Comparison of ENCODE assay signal across 1 cellular context in the genomic region with DNA sequence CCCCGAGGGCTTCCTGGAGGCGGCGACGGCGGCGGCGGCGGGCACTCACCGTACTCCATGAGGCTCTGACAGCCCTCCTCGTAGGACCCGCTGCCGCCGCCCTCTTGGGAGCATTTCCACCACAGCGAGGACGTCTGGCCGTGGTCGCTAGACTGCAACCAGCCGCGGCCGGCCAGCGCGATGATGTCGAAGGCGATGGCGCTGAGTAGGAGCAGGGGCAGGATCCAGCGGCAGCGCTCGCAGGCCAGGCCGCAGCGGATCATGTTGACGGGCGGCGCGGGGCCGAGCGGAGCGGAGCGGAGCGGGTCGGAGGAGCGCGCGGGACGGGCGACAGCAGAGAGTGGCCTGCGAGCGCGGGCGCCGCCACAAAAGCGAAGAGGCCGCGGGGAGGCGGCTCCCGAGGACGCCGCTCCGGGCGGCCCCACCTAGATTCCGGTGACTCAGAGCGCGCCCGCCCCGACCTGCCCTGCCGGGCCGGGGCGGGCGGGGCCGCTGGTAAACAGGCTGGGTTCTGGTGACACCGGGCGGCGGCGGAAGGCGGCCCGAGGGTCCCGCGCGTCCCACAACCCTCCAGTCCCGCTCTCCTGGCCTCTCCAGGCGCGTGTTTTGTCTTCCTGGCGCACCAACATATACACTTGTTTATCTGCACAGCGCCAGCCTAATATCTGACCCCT.
TF ChIP-seq lines count a peak whose summit lies in the region.

A gene (minus strand): TSS at position 342 of the 674 bp plus-strand sequence. CDS start 79 bp downstream, at position 263.

TF ChIP-seq in HepG2, 621 proteins besides CTCF, POLR2A, EP300 and RAD21 (continued from another document and continues in another):
- TF ChIP-seq, protein P1, sequence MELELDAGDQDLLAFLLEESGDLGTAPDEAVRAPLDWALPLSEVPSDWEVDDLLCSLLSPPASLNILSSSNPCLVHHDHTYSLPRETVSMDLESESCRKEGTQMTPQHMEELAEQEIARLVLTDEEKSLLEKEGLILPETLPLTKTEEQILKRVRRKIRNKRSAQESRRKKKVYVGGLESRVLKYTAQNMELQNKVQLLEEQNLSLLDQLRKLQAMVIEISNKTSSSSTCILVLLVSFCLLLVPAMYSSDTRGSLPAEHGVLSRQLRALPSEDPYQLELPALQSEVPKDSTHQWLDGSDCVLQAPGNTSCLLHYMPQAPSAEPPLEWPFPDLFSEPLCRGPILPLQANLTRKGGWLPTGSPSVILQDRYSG (CRISPR knock-in tag; IDR thresholded peaks at IDR 0.05) = no peak
- no peak for TF ChIP-seq PCBP1 (IDR thresholded peaks at IDR 0.05; ENCODE audit: borderline replicate concordance, low read depth, low read length)
- TF ChIP-seq ETV6 (CRISPR knock-in tag; conservative IDR thresholded peaks at IDR 0.05) = peak; percentile 74; the same call in 1 of the 2 replicates
- TF ChIP-seq ZNF75D (CRISPR knock-in tag; IDR thresholded peaks at IDR 0.05; ENCODE audit: borderline replicate concordance) = no peak; the same call in 1 of the 2 replicates
- TF ChIP-seq ZNF501 (CRISPR knock-in tag; IDR thresholded peaks at IDR 0.05) = peak; percentile 89
- no peak for TF ChIP-seq TCF12 (IDR thresholded peaks at IDR 0.05)
- peak; percentile 73 for TF ChIP-seq TCF12 (CRISPR knock-in tag; IDR thresholded peaks at IDR 0.05)
- TF ChIP-seq ZKSCAN1 (IDR thresholded peaks at IDR 0.05; ENCODE audit: low read length) = no peak
- no peak for TF ChIP-seq KLF9 (CRISPR knock-in tag; IDR thresholded peaks at IDR 0.05; ENCODE audit: low read depth)
- TF ChIP-seq ZNF232 (CRISPR knock-in tag; IDR thresholded peaks at IDR 0.05; ENCODE audit: borderline replicate concordance) = no peak; the same call in 1 of the 2 replicates
- TF ChIP-seq ZNF792 (CRISPR knock-in tag; IDR thresholded peaks at IDR 0.05) = no peak
- TF ChIP-seq ARNT (IDR thresholded peaks at IDR 0.05) = no peak
- peak; percentile 79; the same call in 1 of the 2 replicates for TF ChIP-seq HOXA9 (CRISPR knock-in tag; IDR thresholded peaks at IDR 0.05; ENCODE audit: borderline replicate concordance)
- 0 out of 2 replicates have a peak, but pooled peaks have one; percentile 68 for TF ChIP-seq ZNF850 (CRISPR knock-in tag; conservative IDR thresholded peaks at IDR 0.05)
- TF ChIP-seq, protein P2, sequence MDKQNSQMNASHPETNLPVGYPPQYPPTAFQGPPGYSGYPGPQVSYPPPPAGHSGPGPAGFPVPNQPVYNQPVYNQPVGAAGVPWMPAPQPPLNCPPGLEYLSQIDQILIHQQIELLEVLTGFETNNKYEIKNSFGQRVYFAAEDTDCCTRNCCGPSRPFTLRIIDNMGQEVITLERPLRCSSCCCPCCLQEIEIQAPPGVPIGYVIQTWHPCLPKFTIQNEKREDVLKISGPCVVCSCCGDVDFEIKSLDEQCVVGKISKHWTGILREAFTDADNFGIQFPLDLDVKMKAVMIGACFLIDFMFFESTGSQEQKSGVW (CRISPR knock-in tag; IDR thresholded peaks at IDR 0.05; ENCODE audit: borderline replicate concordance) = no peak
- TF ChIP-seq, protein P3, sequence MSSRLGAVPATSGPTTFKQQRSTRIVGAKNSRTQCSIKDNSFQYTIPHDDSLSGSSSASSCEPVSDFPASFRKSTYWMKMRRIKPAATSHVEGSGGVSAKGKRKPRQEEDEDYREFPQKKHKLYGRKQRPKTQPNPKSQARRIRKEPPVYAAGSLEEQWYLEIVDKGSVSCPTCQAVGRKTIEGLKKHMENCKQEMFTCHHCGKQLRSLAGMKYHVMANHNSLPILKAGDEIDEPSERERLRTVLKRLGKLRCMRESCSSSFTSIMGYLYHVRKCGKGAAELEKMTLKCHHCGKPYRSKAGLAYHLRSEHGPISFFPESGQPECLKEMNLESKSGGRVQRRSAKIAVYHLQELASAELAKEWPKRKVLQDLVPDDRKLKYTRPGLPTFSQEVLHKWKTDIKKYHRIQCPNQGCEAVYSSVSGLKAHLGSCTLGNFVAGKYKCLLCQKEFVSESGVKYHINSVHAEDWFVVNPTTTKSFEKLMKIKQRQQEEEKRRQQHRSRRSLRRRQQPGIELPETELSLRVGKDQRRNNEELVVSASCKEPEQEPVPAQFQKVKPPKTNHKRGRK (CRISPR knock-in tag; IDR thresholded peaks at IDR 0.05) = no peak; the same call in 1 of the 2 replicates
- TF ChIP-seq RFXANK (CRISPR knock-in tag; IDR thresholded peaks at IDR 0.05) = no peak
- TF ChIP-seq, protein P4, sequence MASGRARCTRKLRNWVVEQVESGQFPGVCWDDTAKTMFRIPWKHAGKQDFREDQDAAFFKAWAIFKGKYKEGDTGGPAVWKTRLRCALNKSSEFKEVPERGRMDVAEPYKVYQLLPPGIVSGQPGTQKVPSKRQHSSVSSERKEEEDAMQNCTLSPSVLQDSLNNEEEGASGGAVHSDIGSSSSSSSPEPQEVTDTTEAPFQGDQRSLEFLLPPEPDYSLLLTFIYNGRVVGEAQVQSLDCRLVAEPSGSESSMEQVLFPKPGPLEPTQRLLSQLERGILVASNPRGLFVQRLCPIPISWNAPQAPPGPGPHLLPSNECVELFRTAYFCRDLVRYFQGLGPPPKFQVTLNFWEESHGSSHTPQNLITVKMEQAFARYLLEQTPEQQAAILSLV (CRISPR knock-in tag; IDR thresholded peaks at IDR 0.05; ENCODE audit: borderline replicate concordance) = peak; percentile 91
- TF ChIP-seq ZNF292 (CRISPR knock-in tag; IDR thresholded peaks at IDR 0.05; ENCODE audit: borderline replicate concordance, low read depth) = no peak
- TF ChIP-seq POLR2AphosphoS2 (IDR thresholded peaks at IDR 0.05; ENCODE audit: low read depth, low read length) = no peak
- TF ChIP-seq RBM22 (optimal IDR thresholded peaks at IDR 0.05; ENCODE audit: low read length) = no peak
- TF ChIP-seq TEAD2 (CRISPR knock-in tag; IDR thresholded peaks at IDR 0.05) = no peak
- TF ChIP-seq, protein P5, sequence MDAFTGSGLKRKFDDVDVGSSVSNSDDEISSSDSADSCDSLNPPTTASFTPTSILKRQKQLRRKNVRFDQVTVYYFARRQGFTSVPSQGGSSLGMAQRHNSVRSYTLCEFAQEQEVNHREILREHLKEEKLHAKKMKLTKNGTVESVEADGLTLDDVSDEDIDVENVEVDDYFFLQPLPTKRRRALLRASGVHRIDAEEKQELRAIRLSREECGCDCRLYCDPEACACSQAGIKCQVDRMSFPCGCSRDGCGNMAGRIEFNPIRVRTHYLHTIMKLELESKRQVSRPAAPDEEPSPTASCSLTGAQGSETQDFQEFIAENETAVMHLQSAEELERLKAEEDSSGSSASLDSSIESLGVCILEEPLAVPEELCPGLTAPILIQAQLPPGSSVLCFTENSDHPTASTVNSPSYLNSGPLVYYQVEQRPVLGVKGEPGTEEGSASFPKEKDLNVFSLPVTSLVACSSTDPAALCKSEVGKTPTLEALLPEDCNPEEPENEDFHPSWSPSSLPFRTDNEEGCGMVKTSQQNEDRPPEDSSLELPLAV (CRISPR knock-in tag; conservative IDR thresholded peaks at IDR 0.05; ENCODE audit: low read depth) = peak; percentile 65; the same call in 1 of the 2 replicates
- TF ChIP-seq CBX2 (IDR thresholded peaks at IDR 0.05; ENCODE audit: low read depth, low read length) = no peak
- no peak for TF ChIP-seq CBX2 (CRISPR knock-in tag; IDR thresholded peaks at IDR 0.05; ENCODE audit: low read depth)
- no peak for TF ChIP-seq STAT5B (CRISPR knock-in tag; IDR thresholded peaks at IDR 0.05)
- TF ChIP-seq SIX1 (CRISPR knock-in tag; IDR thresholded peaks at IDR 0.05; ENCODE audit: borderline replicate concordance) = no peak
- TF ChIP-seq, protein P6, sequence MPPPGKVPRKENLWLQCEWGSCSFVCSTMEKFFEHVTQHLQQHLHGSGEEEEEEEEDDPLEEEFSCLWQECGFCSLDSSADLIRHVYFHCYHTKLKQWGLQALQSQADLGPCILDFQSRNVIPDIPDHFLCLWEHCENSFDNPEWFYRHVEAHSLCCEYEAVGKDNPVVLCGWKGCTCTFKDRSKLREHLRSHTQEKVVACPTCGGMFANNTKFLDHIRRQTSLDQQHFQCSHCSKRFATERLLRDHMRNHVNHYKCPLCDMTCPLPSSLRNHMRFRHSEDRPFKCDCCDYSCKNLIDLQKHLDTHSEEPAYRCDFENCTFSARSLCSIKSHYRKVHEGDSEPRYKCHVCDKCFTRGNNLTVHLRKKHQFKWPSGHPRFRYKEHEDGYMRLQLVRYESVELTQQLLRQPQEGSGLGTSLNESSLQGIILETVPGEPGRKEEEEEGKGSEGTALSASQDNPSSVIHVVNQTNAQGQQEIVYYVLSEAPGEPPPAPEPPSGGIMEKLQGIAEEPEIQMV (CRISPR knock-in tag; IDR thresholded peaks at IDR 0.05; ENCODE audit: low read depth) = no peak; the same call in 1 of the 2 replicates
- TF ChIP-seq KAT2B (IDR thresholded peaks at IDR 0.05; ENCODE audit: borderline replicate concordance, low read depth, low read length) = no peak
- TF ChIP-seq ZNF274 (CRISPR knock-in tag; IDR thresholded peaks at IDR 0.05) = peak; percentile 78; the same call in 1 of the 2 replicates
- TF ChIP-seq, protein P7, sequence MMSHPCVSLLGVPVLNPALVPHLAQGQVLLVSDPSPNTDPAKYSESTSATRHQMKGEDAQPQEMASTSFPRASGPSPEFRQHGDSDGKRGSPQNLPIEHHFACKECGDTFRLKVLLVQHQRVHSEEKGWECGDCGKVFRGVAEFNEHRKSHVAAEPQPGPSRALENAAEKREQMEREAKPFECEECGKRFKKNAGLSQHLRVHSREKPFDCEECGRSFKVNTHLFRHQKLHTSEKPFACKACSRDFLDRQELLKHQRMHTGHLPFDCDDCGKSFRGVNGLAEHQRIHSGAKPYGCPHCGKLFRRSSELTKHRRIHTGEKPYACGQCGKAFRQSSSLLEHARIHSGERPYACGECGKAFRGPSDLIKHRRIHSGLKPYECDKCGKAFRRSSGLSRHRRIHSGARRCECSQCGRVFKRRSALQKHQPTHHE (CRISPR knock-in tag; IDR thresholded peaks at IDR 0.05; ENCODE audit: borderline replicate concordance) = no peak
- TF ChIP-seq ZSCAN25 (CRISPR knock-in tag; IDR thresholded peaks at IDR 0.05) = peak; percentile 50; the same call in 1 of the 2 replicates
- TF ChIP-seq, protein P8, sequence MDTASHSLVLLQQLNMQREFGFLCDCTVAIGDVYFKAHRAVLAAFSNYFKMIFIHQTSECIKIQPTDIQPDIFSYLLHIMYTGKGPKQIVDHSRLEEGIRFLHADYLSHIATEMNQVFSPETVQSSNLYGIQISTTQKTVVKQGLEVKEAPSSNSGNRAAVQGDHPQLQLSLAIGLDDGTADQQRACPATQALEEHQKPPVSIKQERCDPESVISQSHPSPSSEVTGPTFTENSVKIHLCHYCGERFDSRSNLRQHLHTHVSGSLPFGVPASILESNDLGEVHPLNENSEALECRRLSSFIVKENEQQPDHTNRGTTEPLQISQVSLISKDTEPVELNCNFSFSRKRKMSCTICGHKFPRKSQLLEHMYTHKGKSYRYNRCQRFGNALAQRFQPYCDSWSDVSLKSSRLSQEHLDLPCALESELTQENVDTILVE (CRISPR knock-in tag; IDR thresholded peaks at IDR 0.05) = no peak
- no peak for TF ChIP-seq TEAD3 (CRISPR knock-in tag; optimal IDR thresholded peaks at IDR 0.05; ENCODE audit: borderline replicate concordance)
- 0 out of 2 replicates have a peak, but pooled peaks have one; percentile 50 for TF ChIP-seq ZZZ3 (CRISPR knock-in tag; IDR thresholded peaks at IDR 0.05; ENCODE audit: borderline replicate concordance)
- no peak; the same call in none of the 2 replicates for TF ChIP-seq BORCS8-MEF2B (CRISPR knock-in tag; IDR thresholded peaks at IDR 0.05)
- TF ChIP-seq MEIS1 (CRISPR knock-in tag; IDR thresholded peaks at IDR 0.05; ENCODE audit: borderline replicate concordance) = peak; percentile 80; the same call in 1 of the 2 replicates
- TF ChIP-seq, protein P9, sequence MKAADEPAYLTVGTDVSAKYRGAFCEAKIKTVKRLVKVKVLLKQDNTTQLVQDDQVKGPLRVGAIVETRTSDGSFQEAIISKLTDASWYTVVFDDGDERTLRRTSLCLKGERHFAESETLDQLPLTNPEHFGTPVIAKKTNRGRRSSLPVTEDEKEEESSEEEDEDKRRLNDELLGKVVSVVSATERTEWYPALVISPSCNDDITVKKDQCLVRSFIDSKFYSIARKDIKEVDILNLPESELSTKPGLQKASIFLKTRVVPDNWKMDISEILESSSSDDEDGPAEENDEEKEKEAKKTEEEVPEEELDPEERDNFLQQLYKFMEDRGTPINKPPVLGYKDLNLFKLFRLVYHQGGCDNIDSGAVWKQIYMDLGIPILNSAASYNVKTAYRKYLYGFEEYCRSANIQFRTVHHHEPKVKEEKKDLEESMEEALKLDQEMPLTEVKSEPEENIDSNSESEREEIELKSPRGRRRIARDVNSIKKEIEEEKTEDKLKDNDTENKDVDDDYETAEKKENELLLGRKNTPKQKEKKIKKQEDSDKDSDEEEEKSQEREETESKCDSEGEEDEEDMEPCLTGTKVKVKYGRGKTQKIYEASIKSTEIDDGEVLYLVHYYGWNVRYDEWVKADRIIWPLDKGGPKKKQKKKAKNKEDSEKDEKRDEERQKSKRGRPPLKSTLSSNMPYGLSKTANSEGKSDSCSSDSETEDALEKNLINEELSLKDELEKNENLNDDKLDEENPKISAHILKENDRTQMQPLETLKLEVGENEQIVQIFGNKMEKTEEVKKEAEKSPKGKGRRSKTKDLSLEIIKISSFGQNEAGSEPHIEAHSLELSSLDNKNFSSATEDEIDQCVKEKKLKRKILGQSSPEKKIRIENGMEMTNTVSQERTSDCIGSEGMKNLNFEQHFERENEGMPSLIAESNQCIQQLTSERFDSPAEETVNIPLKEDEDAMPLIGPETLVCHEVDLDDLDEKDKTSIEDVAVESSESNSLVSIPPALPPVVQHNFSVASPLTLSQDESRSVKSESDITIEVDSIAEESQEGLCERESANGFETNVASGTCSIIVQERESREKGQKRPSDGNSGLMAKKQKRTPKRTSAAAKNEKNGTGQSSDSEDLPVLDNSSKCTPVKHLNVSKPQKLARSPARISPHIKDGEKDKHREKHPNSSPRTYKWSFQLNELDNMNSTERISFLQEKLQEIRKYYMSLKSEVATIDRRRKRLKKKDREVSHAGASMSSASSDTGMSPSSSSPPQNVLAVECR (CRISPR knock-in tag; IDR thresholded peaks at IDR 0.05; ENCODE audit: borderline replicate concordance) = peak; percentile 91; the same call in 1 of the 2 replicates
- TF ChIP-seq NFYC (CRISPR knock-in tag; IDR thresholded peaks at IDR 0.05) = no peak
- TF ChIP-seq ZNF382 (CRISPR knock-in tag; IDR thresholded peaks at IDR 0.05; ENCODE audit: borderline replicate concordance) = no peak
- TF ChIP-seq ZNF652 (CRISPR knock-in tag; IDR thresholded peaks at IDR 0.05; ENCODE audit: borderline replicate concordance, low read depth) = no peak
- 0 out of 2 replicates have a peak, but pooled peaks have one; percentile 56 for TF ChIP-seq ZNF775 (CRISPR knock-in tag; IDR thresholded peaks at IDR 0.05; ENCODE audit: borderline replicate concordance)
- TF ChIP-seq SMARCC2 (IDR thresholded peaks at IDR 0.05) = no peak
- TF ChIP-seq, protein P10, sequence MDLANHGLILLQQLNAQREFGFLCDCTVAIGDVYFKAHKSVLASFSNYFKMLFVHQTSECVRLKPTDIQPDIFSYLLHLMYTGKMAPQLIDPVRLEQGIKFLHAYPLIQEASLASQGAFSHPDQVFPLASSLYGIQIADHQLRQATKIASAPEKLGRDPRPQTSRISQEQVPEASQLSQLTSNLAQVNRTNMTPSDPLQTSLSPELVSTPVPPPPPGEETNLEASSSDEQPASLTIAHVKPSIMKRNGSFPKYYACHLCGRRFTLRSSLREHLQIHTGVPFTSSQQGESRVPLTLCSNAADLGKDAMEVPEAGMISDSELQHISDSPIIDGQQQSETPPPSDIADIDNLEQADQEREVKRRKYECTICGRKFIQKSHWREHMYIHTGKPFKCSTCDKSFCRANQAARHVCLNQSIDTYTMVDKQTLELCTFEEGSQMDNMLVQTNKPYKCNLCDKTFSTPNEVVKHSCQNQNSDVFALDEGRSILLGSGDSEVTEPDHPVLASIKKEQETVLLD (CRISPR knock-in tag; IDR thresholded peaks at IDR 0.05; ENCODE audit: low read depth) = peak; percentile 76; the same call in 1 of the 2 replicates
